8 cellular contexts compared by ENCODE assay signal in the genomic region with DNA sequence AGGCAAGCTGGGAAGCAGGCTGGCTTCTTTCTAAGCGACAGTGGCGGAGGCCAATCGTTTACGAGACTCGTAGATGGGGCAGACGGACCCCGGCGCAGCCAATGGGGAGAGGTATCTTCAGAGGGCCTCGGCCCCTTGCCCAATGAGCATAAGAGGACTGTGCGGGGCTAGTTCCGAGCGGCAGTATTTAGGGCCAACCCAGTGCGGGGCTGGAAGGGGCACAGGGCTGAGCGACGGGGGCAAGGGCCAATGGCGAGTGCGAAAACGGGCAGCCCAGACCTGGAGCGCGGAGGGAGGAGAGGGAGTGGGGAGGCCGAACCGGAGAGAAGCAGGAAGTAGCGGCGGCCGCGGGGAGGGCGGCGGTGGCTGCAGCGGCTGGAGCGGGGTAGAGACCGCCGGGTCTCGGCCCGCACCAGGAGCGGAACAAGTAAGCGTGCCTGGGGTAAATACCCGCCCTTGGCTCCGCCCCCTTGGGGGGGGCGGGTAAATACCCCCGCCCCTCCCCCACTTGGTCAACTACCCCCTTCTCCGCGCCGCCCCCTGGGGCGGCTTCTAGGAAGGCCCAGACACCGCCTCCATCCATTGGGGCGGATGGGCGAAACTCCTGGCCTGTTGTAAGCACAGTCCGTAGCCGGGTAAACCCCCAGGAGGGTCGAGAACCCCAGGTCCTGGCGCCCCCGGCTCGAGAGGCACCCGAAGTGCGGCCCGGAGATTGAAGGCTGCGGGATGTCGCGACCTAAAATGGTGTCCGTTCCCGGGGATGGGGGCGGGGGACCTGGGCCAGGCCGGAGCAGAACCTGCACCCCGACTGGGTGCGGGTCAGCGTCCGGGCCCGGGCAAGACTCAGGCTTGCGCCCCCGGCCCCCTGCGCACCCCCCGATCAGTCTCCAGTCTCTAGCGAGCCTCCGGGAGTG.
DNase-seq lines count a peak whose midpoint lies in the region; ATAC-seq and TF ChIP-seq lines count a peak whose summit lies in the region.

A gene with protein sequence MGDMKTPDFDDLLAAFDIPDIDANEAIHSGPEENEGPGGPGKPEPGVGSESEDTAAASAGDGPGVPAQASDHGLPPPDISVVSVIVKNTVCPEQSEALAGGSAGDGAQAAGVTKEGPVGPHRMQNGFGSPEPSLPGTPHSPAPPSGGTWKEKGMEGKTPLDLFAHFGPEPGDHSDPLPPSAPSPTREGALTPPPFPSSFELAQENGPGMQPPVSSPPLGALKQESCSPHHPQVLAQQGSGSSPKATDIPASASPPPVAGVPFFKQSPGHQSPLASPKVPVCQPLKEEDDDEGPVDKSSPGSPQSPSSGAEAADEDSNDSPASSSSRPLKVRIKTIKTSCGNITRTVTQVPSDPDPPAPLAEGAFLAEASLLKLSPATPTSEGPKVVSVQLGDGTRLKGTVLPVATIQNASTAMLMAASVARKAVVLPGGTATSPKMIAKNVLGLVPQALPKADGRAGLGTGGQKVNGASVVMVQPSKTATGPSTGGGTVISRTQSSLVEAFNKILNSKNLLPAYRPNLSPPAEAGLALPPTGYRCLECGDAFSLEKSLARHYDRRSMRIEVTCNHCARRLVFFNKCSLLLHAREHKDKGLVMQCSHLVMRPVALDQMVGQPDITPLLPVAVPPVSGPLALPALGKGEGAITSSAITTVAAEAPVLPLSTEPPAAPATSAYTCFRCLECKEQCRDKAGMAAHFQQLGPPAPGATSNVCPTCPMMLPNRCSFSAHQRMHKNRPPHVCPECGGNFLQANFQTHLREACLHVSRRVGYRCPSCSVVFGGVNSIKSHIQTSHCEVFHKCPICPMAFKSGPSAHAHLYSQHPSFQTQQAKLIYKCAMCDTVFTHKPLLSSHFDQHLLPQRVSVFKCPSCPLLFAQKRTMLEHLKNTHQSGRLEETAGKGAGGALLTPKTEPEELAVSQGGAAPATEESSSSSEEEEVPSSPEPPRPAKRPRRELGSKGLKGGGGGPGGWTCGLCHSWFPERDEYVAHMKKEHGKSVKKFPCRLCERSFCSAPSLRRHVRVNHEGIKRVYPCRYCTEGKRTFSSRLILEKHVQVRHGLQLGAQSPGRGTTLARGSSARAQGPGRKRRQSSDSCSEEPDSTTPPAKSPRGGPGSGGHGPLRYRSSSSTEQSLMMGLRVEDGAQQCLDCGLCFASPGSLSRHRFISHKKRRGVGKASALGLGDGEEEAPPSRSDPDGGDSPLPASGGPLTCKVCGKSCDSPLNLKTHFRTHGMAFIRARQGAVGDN (plus strand): TSS at position 331 of the 914 bp plus-strand sequence. CDS start 3,993 bp downstream, outside the sequence.

- DNase-seq in AG10803 (ENCODE audit: low read depth) (peak; percentile 100), NCI-H446 treated with DMSO at 0.1 percent for 48 hours (lab: John Stamatoyannopoulos, UW) (peak; percentile 100), cerebellar cortex (ENCODE audit: low spot score) (peak; percentile 100), iris pigment epithelial cell (ENCODE audit: low read depth) (peak; percentile 100)
- DNase-seq in stimulated activated CD4-positive, alpha-beta T cell treated with anti-CD3 and anti-CD28 coated beads, Interleukin-12 subunit alpha, Interleukin-12 subunit beta, amount 100 ng/mL, for 24 hours (ENCODE audit: low read depth in 2 of 2), result peak; percentile 94 to 98

- peak; percentile 84 for ATAC-seq in GM19035 (IDR thresholded peaks at IDR 0.05; ENCODE audit: unreplicated experiment)
- peak; percentile 89 for ATAC-seq in HG03354 (IDR thresholded peaks at IDR 0.05; ENCODE audit: poor library complexity, severe bottlenecking, unreplicated experiment)
- ATAC-seq in activated CD4-positive, CD25-positive, alpha-beta regulatory T cell treated with anti-CD3 and anti-CD28 coated beads, Interleukin-2, amount 50 U/mL, for 24 hours, result peak; percentile 93 to 96

- peak within 1 kb of the TSS; percentile 90 for H3K4me3 ChIP-seq in AG10803 (ENCODE audit: low read length)

- TF ChIP-seq CTCF in AG10803 (conservative IDR thresholded peaks at IDR 0.05; ENCODE audit: low read length), result no peak

Comparison
In these comparisons a context has a peak if more than half of its experiments do, and no peak if none do; other contexts are left out.
1. Peak in every context shown above with its lines: DNase-seq, ATAC-seq and H3K4me3 ChIP-seq.